In the genomic region with DNA sequence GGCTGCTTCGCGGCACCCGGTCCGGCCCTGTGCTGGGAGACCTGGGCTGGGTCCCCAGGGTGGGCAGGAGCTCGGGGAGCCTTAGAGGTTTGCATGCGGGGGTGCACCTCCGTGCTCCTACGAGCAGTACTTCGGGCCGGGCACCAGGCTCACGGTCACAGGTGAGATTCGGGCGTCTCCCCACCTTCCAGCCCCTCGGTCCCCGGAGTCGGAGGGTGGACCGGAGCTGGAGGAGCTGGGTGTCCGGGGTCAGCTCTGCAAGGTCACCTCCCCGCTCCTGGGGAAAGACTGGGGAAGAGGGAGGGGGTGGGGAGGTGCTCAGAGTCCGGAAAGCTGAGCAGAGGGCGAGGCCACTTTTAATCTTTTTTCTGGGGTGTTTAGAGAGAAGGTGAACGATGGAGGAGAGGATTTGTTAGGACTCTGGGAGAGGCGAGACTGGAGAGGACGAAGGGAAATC, we compare ENCODE assay signal across 8 cellular contexts. TPM values are rescaled to one million over a fixed set of nuclear protein-coding genes. Genes with fewer than 3 reads are reported as not detected.
DNase-seq lines count a peak whose midpoint lies in the region; ATAC-seq and TF ChIP-seq lines count a peak whose summit lies in the region.

No MANE protein-coding gene starts in this region.

- no peaks in the 10 kb centered on the region for H3K27me3 ChIP-seq in CD4-positive, alpha-beta memory T cell (ENCODE audit: insufficient read depth, low read length)
- H3K27me3 ChIP-seq in PC-9 (ENCODE audit: insufficient read depth, low read depth) (no peaks in the 10 kb centered on the region), sigmoid colon (peaks cover 19 to 72% (median 42%) of the 10 kb centered on the region in 3 donors)

- peak; percentile 34 for ATAC-seq in GM21576 (IDR thresholded peaks at IDR 0.05; ENCODE audit: unreplicated experiment)

- peak overlapping the region; percentile 99 for H3K4me2 ChIP-seq in PC-9

- no peak for TF ChIP-seq EP300 in sigmoid colon (IDR thresholded peaks at IDR 0.05)

- peaks cover 0 to 7% (median 0%) of the 10 kb centered on the region in 8 donors for H3K9me3 Mint-ChIP-seq in CD4-positive, alpha-beta memory T cell

- peak overlapping the region; percentile 98 to 100 (median 100) for H3K27ac Mint-ChIP-seq in CD4-positive, alpha-beta memory T cell

- TF ChIP-seq CTCF in PC-9 (conservative IDR thresholded peaks at IDR 0.05) (no peak), fibroblast of villous mesenchyme (IDR thresholded peaks at IDR 0.05; ENCODE audit: insufficient read depth, low read depth, low read length) (no peak), sigmoid colon (IDR thresholded peaks at IDR 0.05) (no peak)

- CTCF ChIA-PET in CD4-positive, alpha-beta memory T cell (lab: Charles Lee; ENCODE audit: partially characterized antibody), result interaction anchor here (0.8 to 21.7 kb wide), 9 partner anchors 8 to 493 kb away, joined by 3 to 623 read pairs (median 9); no protein-coding TSS in a partner anchor
- CTCF ChIA-PET in PC-9 (lab: Charles Lee), result interaction anchor here (1.0 to 1.5 kb wide), 3 partner anchors 11 to 262 kb away, joined by 3 to 4 read pairs (median 3); a partner anchor contains a TSS

- H3K79me2 ChIP-seq in PC-9 (ENCODE audit: low read depth), result peaks cover 53% of the 10 kb centered on the region

- H2AFZ ChIP-seq in PC-9, result peak overlapping the region; percentile 35

- no peaks in the 10 kb centered on the region for H3K27me3 Mint-ChIP-seq in CD4-positive, alpha-beta memory T cell

- peaks cover 68% of the 10 kb centered on the region for H3K4me1 ChIP-seq in CD4-positive, alpha-beta memory T cell (ENCODE audit: insufficient read depth, low read length)
- H3K4me1 ChIP-seq in PC-9 (replicated peaks; ENCODE audit: insufficient read depth) (peaks cover 55% of the 10 kb centered on the region), sigmoid colon (peaks cover 0 to 18% (median 17%) of the 10 kb centered on the region in 4 donors)

- H3K36me3 Mint-ChIP-seq in CD4-positive, alpha-beta memory T cell, result peaks cover 74 to 80% of the 10 kb centered on the region in 2 donors

- peaks cover 54 to 82% (median 65%) of the 10 kb centered on the region in 4 donors for H3K4me1 Mint-ChIP-seq in CD4-positive, alpha-beta memory T cell

- H4K20me1 ChIP-seq in PC-9 (ENCODE audit: insufficient read depth), result no peaks in the 10 kb centered on the region

- POLR2A ChIA-PET in CD4-positive, alpha-beta memory T cell (lab: Charles Lee; ENCODE audit: partially characterized antibody), result interaction anchor here (0.7 to 31.0 kb wide), 60 partner anchors 1 to 583 kb away, joined by 3 to 6843 read pairs (median 10); a partner anchor contains a TSS
- POLR2A ChIA-PET in PC-9 (lab: Charles Lee; ENCODE audit: unreplicated experiment), result interaction anchor here (0.5 to 1.5 kb wide), 4 partner anchors 11 to 269 kb away, joined by 3 to 9 read pairs (median 5); no protein-coding TSS in a partner anchor

- H3K9me3 ChIP-seq in CD4-positive, alpha-beta memory T cell (ENCODE audit: control insufficient read depth in 1 of 2, low read length in 2 of 2), result no peaks in the 10 kb centered on the region
- no peaks in the 10 kb centered on the region for H3K9me3 ChIP-seq in PC-9 (ENCODE audit: insufficient read depth, low read depth)
- no peaks in the 10 kb centered on the region for H3K9me3 ChIP-seq in sigmoid colon

- no TSS peak for BruUV-seq in PC-9 (replicated peaks; lab: Mats Ljungman, UMichigan)

- DNase-seq in CD4-positive, alpha-beta memory T cell, result peak in 1 of 5 donors; percentile 52
- DNase-seq in PC-9 (peak; percentile 31 to 35), fibroblast of villous mesenchyme (ENCODE audit: low read depth) (no peak), sigmoid colon (no peak), COLO829 (ENCODE audit: low spot score) (no peak), NCI-H2196 treated with DMSO at 0.1 percent for 48 hours (lab: John Stamatoyannopoulos, UW; ENCODE audit: unreplicated experiment) (no peak), substantia nigra (lab: John Stamatoyannopoulos, UW) (no peak)

- H3K4me3 ChIP-seq in CD4-positive, alpha-beta memory T cell (ENCODE audit: low read length in 2 of 2), result peak overlapping the region; percentile 84 to 85
- peak overlapping the region; percentile 93 for H3K4me3 ChIP-seq in PC-9
- peak overlapping the region; percentile 69 for H3K4me3 ChIP-seq in fibroblast of villous mesenchyme (ENCODE audit: low read depth, low read length)
- peak overlapping the region; percentile 8 to 48 (median 38) for H3K4me3 ChIP-seq in sigmoid colon

- H3K4me3 Mint-ChIP-seq in CD4-positive, alpha-beta memory T cell, result peak overlapping the region; percentile 93 to 100 (median 99)

- intact Hi-C loops in CD4-positive, alpha-beta memory T cell (cut with micrococcal nuclease), result loop anchor here (2.0 to 5.0 kb wide), 3 partner anchors 180 to 489 kb away; no protein-coding TSS in a partner anchor
- intact Hi-C loops in PC-9 (cut with micrococcal nuclease; ENCODE audit: unreplicated experiment) (loop anchor here (5.0 kb wide), 3 partner anchors 420 to 820 kb away; no protein-coding TSS in a partner anchor), sigmoid colon (cut with DNase I) (no loop called here)

- no peaks in the 10 kb centered on the region for H3K9me2 ChIP-seq in PC-9 (ENCODE audit: insufficient read depth)

- WGBS in sigmoid colon, 2 donors, result 1 to 4% methylated on average over 24 of the region's 24 CpGs

- no peak for TF ChIP-seq POLR2A in sigmoid colon (IDR thresholded peaks at IDR 0.05)

- peaks cover 19% of the 10 kb centered on the region for H3K36me3 ChIP-seq in CD4-positive, alpha-beta memory T cell (ENCODE audit: insufficient read depth, low read length)
- peaks cover 23% of the 10 kb centered on the region; the same call in 1 of the 2 replicates for H3K36me3 ChIP-seq in PC-9 (ENCODE audit: low read depth)
- no peaks in the 10 kb centered on the region for H3K36me3 ChIP-seq in sigmoid colon

- H3K27ac ChIP-seq in CD4-positive, alpha-beta memory T cell (ENCODE audit: low read depth, low read length), result peak overlapping the region; percentile 99
- peak overlapping the region; percentile 92 for H3K27ac ChIP-seq in PC-9
- H3K27ac ChIP-seq in sigmoid colon, result peak overlapping the region in 1 of 4 donors; percentile 8
- H3K27ac ChIP-seq in substantia nigra (ENCODE audit: low read depth, low read length, poor library complexity, severe bottlenecking), result no peak overlapping the region

- peaks cover 18% of the 10 kb centered on the region; the same call in 1 of the 2 replicates for H3F3A ChIP-seq in PC-9 (ENCODE audit: insufficient read depth, low read depth)

RNA-seq across cellular contexts. Expression of a gene that starts 26.6 kb away (rescaled TPM):
- total RNA-seq in CD4-positive, alpha-beta memory T cell, result not detected
- polyA plus RNA-seq in CD4-positive, alpha-beta memory T cell, result not detected
- total RNA-seq in PC-9 (2021), result not detected in 2 replicates
- not detected in 2 replicates for total RNA-seq in fibroblast of villous mesenchyme
- total RNA-seq in sigmoid colon, result not detected
- 10 to 100 TPM in 1 of 3 donors, 1 to 10 TPM in 2; 1.4 to 30.0 (median 3.0) TPM for polyA plus RNA-seq in sigmoid colon

RNA-seq across cellular contexts. Expression of a gene that starts 48.1 kb away (rescaled TPM):
- total RNA-seq in CD4-positive, alpha-beta memory T cell, result under 1 TPM in 1 of 2 experiments, not detected in 1; 0.44 TPM
- not detected for polyA plus RNA-seq in CD4-positive, alpha-beta memory T cell
- total RNA-seq in PC-9 (2021), result 0.94 TPM in 1 of 2 replicates, not detected in the other
- total RNA-seq in fibroblast of villous mesenchyme, result not detected in 2 replicates
- not detected for total RNA-seq in sigmoid colon
- 10 to 100 TPM in 1 of 3 donors, 1 to 10 TPM in 1, under 1 TPM in 1; 0.67 to 25.8 (median 1.8) TPM for polyA plus RNA-seq in sigmoid colon

RNA-seq across cellular contexts. Expression of a gene that starts 57.5 kb away (rescaled TPM):
- 10 to 100 TPM; 48.4 to 65.0 TPM for total RNA-seq in CD4-positive, alpha-beta memory T cell
- 10 to 100 TPM; 14.2 to 27.4 TPM for polyA plus RNA-seq in CD4-positive, alpha-beta memory T cell
- total RNA-seq in PC-9 (2021) (39.2 and 72.9 TPM in 2 replicates), fibroblast of villous mesenchyme (0.43 and 4.2 TPM in 2 replicates), sigmoid colon (10 to 100 TPM in 2 of 4 donors, 1 to 10 TPM in 2; 6.7 to 13.6 (median 10.2) TPM)
- 1 to 10 TPM; 1.2 to 5.6 (median 1.2) TPM for polyA plus RNA-seq in sigmoid colon

Comparison
In these comparisons a context has a peak if more than half of its experiments do, and no peak if none do; other contexts are left out.
1. DNase-seq: peak in PC-9 (2 of 2); none in fibroblast of villous mesenchyme (single experiment), sigmoid colon (single experiment), COLO829 (single experiment), NCI-H2196 treated with DMSO at 0.1 percent for 48 hours (single experiment) and substantia nigra (0 of 49).
2. H3K4me3 ChIP-seq: peak in every context shown above with its lines; median percentile 93 in PC-9; 84 in CD4-positive, alpha-beta memory T cell; 69 in fibroblast of villous mesenchyme; 38 in sigmoid colon.